Comparison of ENCODE assay signal across 12 cellular contexts in genomic region chr15:52440414-52440813, GRCh38.
DNase-seq lines count a peak whose midpoint lies in the region; ATAC-seq and TF ChIP-seq lines count a peak whose summit lies in the region.
"Had no signal": no experiment of that assay in that cellular context is flagged by ENCODE, and none has a peak within 500 bp of the region (broad histone marks: within the 10 kb centered on the region; RNA-seq: fewer than 3 reads in every experiment).

No MANE protein-coding gene starts in this region.

- no peaks in the 10 kb centered on the region for H3K27me3 ChIP-seq in prostate gland (replicated peaks; ENCODE audit: insufficient read depth)

- peak; percentile 93 for ATAC-seq in activated CD8-positive, alpha-beta T cell treated with anti-CD3 and anti-CD28 coated beads for 36 hours
- no peak for ATAC-seq in activated CD8-positive, alpha-beta T cell treated with anti-CD3 and anti-CD28 coated beads, Interleukin-2, amount 10 ng/mL, durations not matched to agents 7 days and 5 days
- ATAC-seq in esophagus mucosa: peak; percentile 76
- ATAC-seq: WTC11 had no signal

- no peaks in the 10 kb centered on the region for H3K9me3 ChIP-seq in prostate gland

- no peaks in the 10 kb centered on the region for H3K27me3 Mint-ChIP-seq in activated CD8-positive, alpha-beta T cell treated with anti-CD3 and anti-CD28 coated beads for 36 hours
- no peaks in the 10 kb centered on the region for H3K27me3 Mint-ChIP-seq in activated CD8-positive, alpha-beta T cell treated with anti-CD3 and anti-CD28 coated beads, Interleukin-2, amount 10 ng/mL, durations not matched to agents 7 days and 5 days (ENCODE audit: low read depth)
- peaks cover 5% of the 10 kb centered on the region for H3K27me3 Mint-ChIP-seq in nephron progenitor cell (ENCODE audit: low read depth, poor library complexity)

- CTCF ChIA-PET in activated CD8-positive, alpha-beta T cell treated with anti-CD3 and anti-CD28 coated beads for 36 hours (lab: Charles Lee): no interaction called here
- CTCF ChIA-PET in activated CD8-positive, alpha-beta T cell treated with anti-CD3 and anti-CD28 coated beads, Interleukin-2, amount 10 ng/mL, durations not matched to agents 7 days and 5 days (lab: Charles Lee): no interaction called here
- CTCF ChIA-PET in GM10248 (lab: Yijun Ruan, JAX): interaction anchor here (1.5 to 1.6 kb wide), 2 partner anchors 19 to 25 kb away, joined by 3 to 4 read pairs; no protein-coding TSS in a partner anchor

- H3K9me3 Mint-ChIP-seq in activated CD8-positive, alpha-beta T cell treated with anti-CD3 and anti-CD28 coated beads for 36 hours: no peaks in the 10 kb centered on the region
- no peaks in the 10 kb centered on the region for H3K9me3 Mint-ChIP-seq in activated CD8-positive, alpha-beta T cell treated with anti-CD3 and anti-CD28 coated beads, Interleukin-2, amount 10 ng/mL, durations not matched to agents 7 days and 5 days (ENCODE audit: insufficient read depth)
- H3K9me3 Mint-ChIP-seq in nephron progenitor cell: peaks cover 3% of the 10 kb centered on the region

- H3K27ac Mint-ChIP-seq in activated CD8-positive, alpha-beta T cell treated with anti-CD3 and anti-CD28 coated beads for 36 hours: peak overlapping the region; percentile 10
- H3K27ac Mint-ChIP-seq in activated CD8-positive, alpha-beta T cell treated with anti-CD3 and anti-CD28 coated beads, Interleukin-2, amount 10 ng/mL, durations not matched to agents 7 days and 5 days: no peak overlapping the region
- H3K27ac Mint-ChIP-seq in nephron progenitor cell: no peak overlapping the region

- H3K4me3 Mint-ChIP-seq in activated CD8-positive, alpha-beta T cell treated with anti-CD3 and anti-CD28 coated beads for 36 hours: no peak overlapping the region
- H3K4me3 Mint-ChIP-seq in activated CD8-positive, alpha-beta T cell treated with anti-CD3 and anti-CD28 coated beads, Interleukin-2, amount 10 ng/mL, durations not matched to agents 7 days and 5 days: no peak overlapping the region
- H3K4me3 Mint-ChIP-seq in nephron progenitor cell: no peak overlapping the region
- H3K4me3 Mint-ChIP-seq: WTC11 had no signal

- intact Hi-C loops in activated CD8-positive, alpha-beta T cell treated with anti-CD3 and anti-CD28 coated beads for 36 hours (cut with micrococcal nuclease): no loop called here
- intact Hi-C loops in prostate gland (cut with DNase I): no loop called here

- no peak overlapping the region for H3K4me3 ChIP-seq in prostate gland

- no peaks in the 10 kb centered on the region for H3K4me1 ChIP-seq in prostate gland (replicated peaks)

- H3K27ac ChIP-seq in prostate gland: no peak overlapping the region
- H3K27ac ChIP-seq: HL-60 had no signal

- H3K4me1 Mint-ChIP-seq in activated CD8-positive, alpha-beta T cell treated with anti-CD3 and anti-CD28 coated beads for 36 hours (ENCODE audit: low read depth): peaks cover 31% of the 10 kb centered on the region
- peaks cover 19% of the 10 kb centered on the region for H3K4me1 Mint-ChIP-seq in activated CD8-positive, alpha-beta T cell treated with anti-CD3 and anti-CD28 coated beads, Interleukin-2, amount 10 ng/mL, durations not matched to agents 7 days and 5 days (ENCODE audit: low read depth)
- no peaks in the 10 kb centered on the region for H3K4me1 Mint-ChIP-seq in nephron progenitor cell

- H3K36me3 Mint-ChIP-seq in activated CD8-positive, alpha-beta T cell treated with anti-CD3 and anti-CD28 coated beads for 36 hours (ENCODE audit: low read depth): no peaks in the 10 kb centered on the region
- H3K36me3 Mint-ChIP-seq in activated CD8-positive, alpha-beta T cell treated with anti-CD3 and anti-CD28 coated beads, Interleukin-2, amount 10 ng/mL, durations not matched to agents 7 days and 5 days (ENCODE audit: low read depth): no peaks in the 10 kb centered on the region
- H3K36me3 Mint-ChIP-seq in nephron progenitor cell (ENCODE audit: low read depth): no peaks in the 10 kb centered on the region

- no peak for TF ChIP-seq POLR2A in prostate gland (IDR thresholded peaks at IDR 0.05)

- H3K36me3 ChIP-seq in prostate gland: no peaks in the 10 kb centered on the region

- TF ChIP-seq CTCF in activated CD8-positive, alpha-beta T cell treated with anti-CD3 and anti-CD28 coated beads for 36 hours (IDR thresholded peaks at IDR 0.05): no peak
- TF ChIP-seq CTCF in prostate gland (IDR thresholded peaks at IDR 0.05) (no peak), GM10248 (IDR thresholded peaks at IDR 0.05; ENCODE audit: control extremely low read depth, extremely low read depth, low read depth, missing control alignments) (no peak), nephron progenitor cell (IDR thresholded peaks at IDR 0.05) (no peak)

- peak; percentile 70 for DNase-seq in activated CD8-positive, alpha-beta T cell treated with anti-CD3 and anti-CD28 coated beads for 36 hours
- DNase-seq in activated CD8-positive, alpha-beta T cell treated with anti-CD3 and anti-CD28 coated beads, Interleukin-2, amount 10 ng/mL, durations not matched to agents 7 days and 5 days: no peak
- DNase-seq in RKO (ENCODE audit: low spot score): peak; percentile 20
- DNase-seq in stimulated activated CD4-positive, alpha-beta T cell treated with anti-CD3 and anti-CD28 coated beads, Interleukin-4, amount 100 ng/mL, for 4 hours: peak; percentile 13 to 47
- no peak for DNase-seq in prostate gland (ENCODE audit: low spot score)
- no peak for DNase-seq in GM10248 (ENCODE audit: extremely low spot score)
- DNase-seq in nephron progenitor cell: no peak
- DNase-seq: NCI-H2029, RPMI8226 had no signal

- POLR2A ChIA-PET in activated CD8-positive, alpha-beta T cell treated with anti-CD3 and anti-CD28 coated beads for 36 hours (lab: Charles Lee): no interaction called here
- POLR2A ChIA-PET in activated CD8-positive, alpha-beta T cell treated with anti-CD3 and anti-CD28 coated beads, Interleukin-2, amount 10 ng/mL, durations not matched to agents 7 days and 5 days (lab: Charles Lee): no interaction called here
- POLR2A ChIA-PET in GM10248 (lab: Yijun Ruan, JAX): no interaction called here

- 84% methylated on average over 4 of the region's 4 CpGs for WGBS in prostate gland

Comparison
In these comparisons a context has a peak if more than half of its experiments do, and no peak if none do; other contexts are left out.
1. DNase-seq: peak in activated CD8-positive, alpha-beta T cell treated with anti-CD3 and anti-CD28 coated beads for 36 hours (single experiment), RKO (single experiment) and stimulated activated CD4-positive, alpha-beta T cell treated with anti-CD3 and anti-CD28 coated beads, Interleukin-4, amount 100 ng/mL, for 4 hours (2 of 2); none in activated CD8-positive, alpha-beta T cell treated with anti-CD3 and anti-CD28 coated beads, Interleukin-2, amount 10 ng/mL, durations not matched to agents 7 days and 5 days (single experiment), prostate gland (single experiment), GM10248 (single experiment) and nephron progenitor cell (single experiment).